ENCODE assay signal across 1 cellular context in genomic region chr2:20596193-20596972, GRCh38.
TF ChIP-seq lines count a peak whose summit lies in the region.

No MANE protein-coding gene starts in this region.

TF ChIP-seq in GM23338, 12 proteins besides CTCF, POLR2A, EP300 and RAD21 (continued from another document):
- TF ChIP-seq ZNF462 (CRISPR knock-in tag; IDR thresholded peaks at IDR 0.05) (no peak), NANOG (IDR thresholded peaks at IDR 0.05; ENCODE audit: borderline replicate concordance) (no peak), EZH2phosphoT487 (IDR thresholded peaks at IDR 0.05; ENCODE audit: unreplicated experiment) (no peak)
